Comparison of ENCODE assay signal across 9 cellular contexts in genomic region chr6:161228911-161229591, GRCh38. TPM values are rescaled to one million over a fixed set of nuclear protein-coding genes. Genes with fewer than 3 reads are reported as not detected.
DNase-seq lines count a peak whose midpoint lies in the region; TF ChIP-seq lines count a peak whose summit lies in the region.
"Had no signal": no experiment of that assay in that cellular context is flagged by ENCODE, and none has a peak within 500 bp of the region (broad histone marks: within the 10 kb centered on the region; RNA-seq: fewer than 3 reads in every experiment).

No MANE protein-coding gene starts in this region.

- POLR2A ChIA-PET in RWPE1 (lab: Yijun Ruan, JAX; ENCODE audit: low non-redundant PET): no interaction called here

- H3K4me3 Mint-ChIP-seq in HFFc6: peak overlapping the region; percentile 82
- peak overlapping the region; percentile 43 for H3K4me3 Mint-ChIP-seq in osteocyte (ENCODE audit: unreplicated experiment)

- intact Hi-C loops in esophagus muscularis mucosa (cut with DNase I): no loop called here

- CTCF ChIA-PET in RWPE1 (lab: Yijun Ruan, JAX): no interaction called here

- H3K9me3 ChIP-seq in esophagus muscularis mucosa: no peaks in the 10 kb centered on the region

- H3K27ac Mint-ChIP-seq in HFFc6 (peak overlapping the region; percentile 91), osteocyte (ENCODE audit: unreplicated experiment) (peak overlapping the region; percentile 81)

- WGBS in esophagus muscularis mucosa: 29% methylated on average over 8 of the region's 8 CpGs

- H3K36me3 Mint-ChIP-seq in HFFc6 (ENCODE audit: low read depth) (peaks cover 11% of the 10 kb centered on the region), osteocyte (ENCODE audit: unreplicated experiment) (peaks cover 2% of the 10 kb centered on the region)

- H3K36me3 ChIP-seq in esophagus muscularis mucosa: no peaks in the 10 kb centered on the region

- TF ChIP-seq POLR2A in esophagus muscularis mucosa (IDR thresholded peaks at IDR 0.05; ENCODE audit: low read depth): no peak

- H3K9me3 Mint-ChIP-seq in HFFc6 (peaks cover 5% of the 10 kb centered on the region), osteocyte (ENCODE audit: unreplicated experiment) (no peaks in the 10 kb centered on the region)

- H3K27ac ChIP-seq in RWPE1: peak overlapping the region; percentile 38; the same call in 1 of the 2 replicates
- peak overlapping the region; percentile 55 to 76 (median 65) for H3K27ac ChIP-seq in esophagus muscularis mucosa (replicated peaks in 1 of 4)
- H3K27ac ChIP-seq: HL-60 had no signal

- H3K27me3 Mint-ChIP-seq in HFFc6 (ENCODE audit: insufficient read depth) (no peaks in the 10 kb centered on the region; the same call in 1 of the 2 replicates), osteocyte (ENCODE audit: unreplicated experiment) (no peaks in the 10 kb centered on the region)

- H3K4me1 Mint-ChIP-seq in HFFc6 (ENCODE audit: low read depth): peaks cover 44% of the 10 kb centered on the region
- H3K4me1 Mint-ChIP-seq in osteocyte (ENCODE audit: unreplicated experiment): peaks cover 32% of the 10 kb centered on the region

- 0 out of 2 replicates have a peak, but pooled peaks have one; percentile 7 for TF ChIP-seq CTCF in HFFc6 (IDR thresholded peaks at IDR 0.05)
- no peak for TF ChIP-seq CTCF in RWPE1 (conservative IDR thresholded peaks at IDR 0.05; ENCODE audit: low read depth)
- TF ChIP-seq CTCF in esophagus muscularis mucosa (IDR thresholded peaks at IDR 0.05): no peak
- no peak for TF ChIP-seq CTCF in osteocyte (IDR thresholded peaks at IDR 0.05)

- peaks cover 0 to 49% (median 46%) of the 10 kb centered on the region in 4 donors for H3K4me1 ChIP-seq in esophagus muscularis mucosa

- no peak for TF ChIP-seq EP300 in esophagus muscularis mucosa (IDR thresholded peaks at IDR 0.05)

- no peaks in the 10 kb centered on the region for H3K27me3 ChIP-seq in esophagus muscularis mucosa

- peak; percentile 91 for DNase-seq in EH (ENCODE audit: low read depth)
- peak; percentile 93 for DNase-seq in HFFc6
- DNase-seq in RWPE1 (ENCODE audit: low spot score): peak; percentile 56
- no peak for DNase-seq in esophagus muscularis mucosa (ENCODE audit: extremely low spot score)
- no peak for DNase-seq in osteocyte (ENCODE audit: extremely low spot score, unreplicated experiment)
- DNase-seq in DMS153 treated with DMSO at 0.1 percent for 48 hours (lab: John Stamatoyannopoulos, UW; ENCODE audit: unreplicated experiment): no peak
- no peak for DNase-seq in occipital lobe (lab: John Stamatoyannopoulos, UW)
- DNase-seq in DMS153 (lab: John Stamatoyannopoulos, UW): no peak

- peak overlapping the region; percentile 1 to 11 (median 8) for H3K4me3 ChIP-seq in esophagus muscularis mucosa

RNA-seq across cellular contexts. Expression of gene AGPAT4, which starts 44.8 kb away (rescaled TPM):
- total RNA-seq in HFFc6 (2021; fragmentation: NEBNext Ultra II Directional; extraction: Animal tissue kit (Norgen Biotek cat#: 25700)): 1 to 10 TPM; 2.3 to 4.0 (median 2.7) TPM
- total RNA-seq in esophagus muscularis mucosa: 10 to 100 TPM in 2 of 4 donors, 1 to 10 TPM in 2; 7.9 to 12.6 (median 10.0) TPM
- 8.3 and 10.1 TPM in 2 replicates for total RNA-seq in osteocyte
- 73.2 TPM for total RNA-seq in occipital lobe

Comparison
In these comparisons a context has a peak if more than half of its experiments do, and no peak if none do; other contexts are left out.
1. DNase-seq: peak in EH (single experiment), HFFc6 (single experiment) and RWPE1 (single experiment); none in esophagus muscularis mucosa (single experiment), osteocyte (single experiment), DMS153 treated with DMSO at 0.1 percent for 48 hours (single experiment), occipital lobe (single experiment) and DMS153 (single experiment).